8 cellular contexts compared by ENCODE assay signal in genomic region chr1:36083635-36084501, GRCh38. TPM values are rescaled to one million over a fixed set of nuclear protein-coding genes. Genes with fewer than 3 reads are reported as not detected.
DNase-seq lines count a peak whose midpoint lies in the region; ATAC-seq lines count a peak whose summit lies in the region.

TSS of gene TEKT2 (plus strand) at chr1:36084094. CDS start at chr1:36084922, 828 bp downstream.

- H3K4me2 ChIP-seq in BLaER1: peak within 1 kb of the TSS; percentile 95

- peak within 1 kb of the TSS; percentile 64 for H3K4me3 ChIP-seq in BLaER1
- H3K4me3 ChIP-seq in iPS DF 6.9 (ENCODE audit: low read length): peak within 1 kb of the TSS; percentile 51; the same call in 1 of the 2 replicates
- peak within 1 kb of the TSS; percentile 21 to 68 (median 45) for H3K4me3 ChIP-seq in skeletal muscle tissue (ENCODE audit: low read length in 3 of 3)
- H3K4me3 ChIP-seq in effector memory CD4-positive, alpha-beta T cell (ENCODE audit: insufficient read depth, low read depth, low read length, poor library complexity, severe bottlenecking): no peak within 1 kb of the TSS

- DNase-seq in NCI-H1092 treated with DMSO at 0.1 percent for 48 hours (lab: John Stamatoyannopoulos, UW): peak; percentile 94
- peak in 42 of 56 donors; percentile 22 to 80 (median 48) for DNase-seq in amygdala (lab: John Stamatoyannopoulos, UW)
- peak; percentile 50 for DNase-seq in iPS DF 6.9 (ENCODE audit: low read depth, low spot score)
- DNase-seq in effector memory CD4-positive, alpha-beta T cell: no peak

- H3K4me3 Mint-ChIP-seq in activated T-helper 17 cell treated with anti-CD3 and anti-CD28 coated beads, Interleukin-2, amount 50 U/mL, for 72 hours: no peak within 1 kb of the TSS

- H3K9me3 ChIP-seq in BLaER1 (no peaks in the 10 kb centered on the region), iPS DF 6.9 (ENCODE audit: control insufficient read depth, insufficient read depth, low read length) (no peaks in the 10 kb centered on the region), skeletal muscle tissue (ENCODE audit: control insufficient read depth in 3 of 3, low read length in 3 of 3) (no peaks in the 10 kb centered on the region)
- no peaks in the 10 kb centered on the region for H3K9me3 ChIP-seq in effector memory CD4-positive, alpha-beta T cell (ENCODE audit: control insufficient read depth, low read length)

- no peaks in the 10 kb centered on the region for H3K9me3 Mint-ChIP-seq in activated T-helper 17 cell treated with anti-CD3 and anti-CD28 coated beads, Interleukin-2, amount 50 U/mL, for 72 hours

- WGBS in iPS DF 6.9 (ENCODE audit: insufficient coverage, insufficient read length): no CpG with 5 or more reads among the region's 59 CpGs

- H3K27me3 ChIP-seq in BLaER1 (no peaks in the 10 kb centered on the region), iPS DF 6.9 (ENCODE audit: control insufficient read depth, insufficient read depth, low read length) (no peaks in the 10 kb centered on the region), skeletal muscle tissue (ENCODE audit: control insufficient read depth in 3 of 3, insufficient read depth in 3 of 3, low read length in 3 of 3) (peaks cover 6 to 48% (median 39%) of the 10 kb centered on the region in 3 donors)
- peaks cover 10% of the 10 kb centered on the region for H3K27me3 ChIP-seq in effector memory CD4-positive, alpha-beta T cell (replicated peaks; ENCODE audit: control insufficient read depth, insufficient read depth, low read length, poor library complexity, severe bottlenecking)

- peaks cover under 1% of the 10 kb centered on the region for H3K36me3 Mint-ChIP-seq in activated T-helper 17 cell treated with anti-CD3 and anti-CD28 coated beads, Interleukin-2, amount 50 U/mL, for 72 hours (ENCODE audit: low read depth)

- H3K4me1 ChIP-seq in BLaER1 (peaks cover 68% of the 10 kb centered on the region), iPS DF 6.9 (ENCODE audit: control insufficient read depth, insufficient read depth, low read length) (peaks cover 10% of the 10 kb centered on the region; the same call in 1 of the 2 replicates), skeletal muscle tissue (ENCODE audit: control insufficient read depth in 3 of 3, insufficient read depth in 3 of 3, low read length in 3 of 3) (peaks cover 7 to 21% (median 12%) of the 10 kb centered on the region in 3 donors)
- H3K4me1 ChIP-seq in effector memory CD4-positive, alpha-beta T cell (ENCODE audit: control insufficient read depth, insufficient read depth, low read length, poor library complexity, severe bottlenecking): peaks cover 9% of the 10 kb centered on the region

- H3K9ac ChIP-seq in BLaER1 (peak within 1 kb of the TSS; percentile 41), skeletal muscle tissue (ENCODE audit: low read depth in 1 of 3, low read length in 3 of 3) (peak within 1 kb of the TSS in 2 of 3 donors; percentile 33 to 70)

- ATAC-seq in activated T-helper 17 cell treated with anti-CD3 and anti-CD28 coated beads, Interleukin-2, amount 50 U/mL, for 72 hours (replicated peaks): no peak
- no peak for ATAC-seq in HG02759 (IDR thresholded peaks at IDR 0.05; ENCODE audit: unreplicated experiment)

- no peak within 1 kb of the TSS for H3K27ac Mint-ChIP-seq in activated T-helper 17 cell treated with anti-CD3 and anti-CD28 coated beads, Interleukin-2, amount 50 U/mL, for 72 hours

- H3K27ac ChIP-seq in BLaER1 (peak within 1 kb of the TSS; percentile 41; the same call in 1 of the 2 replicates), iPS DF 6.9 (ENCODE audit: low read length) (no peak within 1 kb of the TSS), skeletal muscle tissue (ENCODE audit: low read depth, low read length) (no peak within 1 kb of the TSS)
- H3K27ac ChIP-seq in effector memory CD4-positive, alpha-beta T cell (ENCODE audit: insufficient read depth, low read length, poor library complexity, severe bottlenecking): no peak within 1 kb of the TSS

- H3K36me3 ChIP-seq in BLaER1: no peaks in the 10 kb centered on the region
- H3K36me3 ChIP-seq in iPS DF 6.9 (ENCODE audit: control insufficient read depth, insufficient read depth, low read length): no peaks in the 10 kb centered on the region
- H3K36me3 ChIP-seq in skeletal muscle tissue (ENCODE audit: control insufficient read depth in 3 of 3, insufficient read depth in 3 of 3, low read length in 3 of 3): no peaks in the 10 kb centered on the region
- H3K36me3 ChIP-seq in effector memory CD4-positive, alpha-beta T cell (ENCODE audit: control insufficient read depth, insufficient read depth, low read length): no peaks in the 10 kb centered on the region

- no peaks in the 10 kb centered on the region for H3K4me1 Mint-ChIP-seq in activated T-helper 17 cell treated with anti-CD3 and anti-CD28 coated beads, Interleukin-2, amount 50 U/mL, for 72 hours

- H3K27me3 Mint-ChIP-seq in activated T-helper 17 cell treated with anti-CD3 and anti-CD28 coated beads, Interleukin-2, amount 50 U/mL, for 72 hours: peaks cover 25% of the 10 kb centered on the region

- no peaks in the 10 kb centered on the region for H4K20me1 ChIP-seq in BLaER1

RNA-seq across cellular contexts. Expression of gene TEKT2, which starts in this region (rescaled TPM):
- total RNA-seq in skeletal muscle tissue: 2.1 TPM
- total RNA-seq in activated T-helper 17 cell treated with anti-CD3 and anti-CD28 coated beads, Interleukin-2, amount 50 U/mL, for 72 hours: under 1 TPM; 0.26 to 0.64 TPM

Comparison
In these comparisons a context has a peak if more than half of its experiments do, and no peak if none do; other contexts are left out.
1. DNase-seq: peak in NCI-H1092 treated with DMSO at 0.1 percent for 48 hours (single experiment), amygdala (42 of 56) and iPS DF 6.9 (single experiment); none in effector memory CD4-positive, alpha-beta T cell (0 of 3).